In the genomic region with DNA sequence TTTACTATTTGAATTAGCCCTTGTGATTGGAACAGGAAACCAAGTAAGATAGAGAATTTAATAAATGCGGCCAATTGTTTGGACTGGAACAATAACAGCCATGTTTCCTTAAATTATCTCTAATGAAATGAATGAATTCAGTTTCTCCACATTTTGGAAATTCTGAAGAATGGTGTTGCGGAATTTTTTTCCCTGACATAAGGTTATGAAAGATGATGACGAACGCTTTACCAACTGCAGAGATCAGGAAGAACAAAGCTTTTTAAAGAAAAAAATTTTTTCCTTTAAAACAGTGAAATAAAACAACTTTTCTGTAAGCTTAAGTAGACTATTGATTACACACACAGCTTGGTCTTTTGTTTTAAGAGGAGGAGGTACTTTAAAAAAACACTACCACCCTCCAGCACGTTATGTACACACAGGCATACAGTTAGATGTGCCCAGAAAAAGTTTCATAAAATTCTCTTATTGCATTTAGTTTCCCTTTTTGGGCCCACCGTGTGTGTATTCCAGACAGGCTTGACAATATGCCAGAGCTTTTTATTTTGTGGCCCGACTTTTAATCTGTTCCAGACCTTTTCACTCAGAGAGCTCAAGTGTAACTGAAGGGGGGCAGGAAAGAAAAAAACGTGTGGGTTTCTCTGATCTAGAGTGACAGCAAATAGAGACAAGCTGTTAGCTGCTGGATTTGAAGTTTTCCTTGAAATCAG, we compare ENCODE assay signal across 17 cellular contexts.
A peak's percentile ranks its signal among the peaks of the same experiment; 100 is the strongest.
DNase-seq lines count a peak whose midpoint lies in the region; ATAC-seq and TF ChIP-seq lines count a peak whose summit lies in the region.
"Had no signal": no experiment of that assay in that cellular context is flagged by ENCODE, and none has a peak within 500 bp of the region (broad histone marks: within the 10 kb centered on the region; RNA-seq: fewer than 3 reads in every experiment).

No MANE protein-coding gene starts in this region.

- H3K9me3 ChIP-seq in heart left ventricle (no peaks in the 10 kb centered on the region), right atrium auricular region (no peaks in the 10 kb centered on the region), esophagus muscularis mucosa (no peaks in the 10 kb centered on the region), uterus (no peaks in the 10 kb centered on the region), H9 (ENCODE audit: control insufficient read depth, low read depth, low read length) (no peaks in the 10 kb centered on the region)
- H3K9me3 ChIP-seq: SJSA1 had no signal

- no peak overlapping the region for H2BK120ac ChIP-seq in H9 (ENCODE audit: low read depth, low read length, poor library complexity, severe bottlenecking)

- no peak for TF ChIP-seq EP300 in esophagus muscularis mucosa (IDR thresholded peaks at IDR 0.05)

- no peak overlapping the region for H3K14ac ChIP-seq in H9 (ENCODE audit: insufficient read depth, low read length)

- no peak overlapping the region for H3K18ac ChIP-seq in H9 (ENCODE audit: insufficient read length, low read depth, low read length)

- H3T11ph ChIP-seq in H9 (ENCODE audit: low read length), result no peak overlapping the region

- no peak overlapping the region for H4K5ac ChIP-seq in H9 (ENCODE audit: insufficient read length, low read depth, low read length)

- intact Hi-C loops in heart left ventricle (cut with DNase I) (no loop called here), esophagus muscularis mucosa (cut with DNase I) (no loop called here), uterus (cut with DNase I; ENCODE audit: low total_unique reads) (no loop called here)

- no peak for DNase-seq in heart left ventricle
- DNase-seq in right atrium auricular region (ENCODE audit: low spot score), result no peak
- no peak for DNase-seq in esophagus muscularis mucosa (ENCODE audit: extremely low spot score)
- no peak for DNase-seq in uterus
- DNase-seq in H9, result no peak
- DNase-seq in DMS153 treated with DMSO at 0.1 percent for 48 hours (lab: John Stamatoyannopoulos, UW; ENCODE audit: unreplicated experiment), result no peak
- DNase-seq in stimulated activated naive CD4-positive, alpha-beta T cell treated with Interleukin-2 at 50 U/mL for 16 hours (lab: John Stamatoyannopoulos, UW), result no peak
- DNase-seq: activated CD4-positive, CD25-positive, alpha-beta regulatory T cell; activated T-cell treated with anti-CD3 and anti-CD28 coated beads, Interleukin-2, amount 50 U/mL, for 48 hours; anterior cingulate cortex; DMS79 treated with DMSO at 0.1 percent for 48 hours; NCI-H1694; NCI-H82 had no signal

- H3K27me3 ChIP-seq in heart left ventricle, result no peaks in the 10 kb centered on the region
- no peaks in the 10 kb centered on the region for H3K27me3 ChIP-seq in right atrium auricular region
- H3K27me3 ChIP-seq in esophagus muscularis mucosa, result no peaks in the 10 kb centered on the region
- no peaks in the 10 kb centered on the region for H3K27me3 ChIP-seq in uterus
- H3K27me3 ChIP-seq in H9 (ENCODE audit: insufficient read depth, low read length), result no peaks in the 10 kb centered on the region
- H3K27me3 ChIP-seq: SJSA1 had no signal

- H3K27ac ChIP-seq in heart left ventricle (peak overlapping the region in 3 of 12 donors; percentile 3 to 20 (median 9)), right atrium auricular region (peak overlapping the region in 1 of 2 donors; percentile 2), esophagus muscularis mucosa (replicated peaks in 1 of 4) (peak overlapping the region in 3 of 4 donors; percentile 3 to 46 (median 44)), uterus (peak overlapping the region; percentile 58 to 62), H9 (ENCODE audit: insufficient read length, low read depth, low read length) (no peak overlapping the region)
- H3K27ac ChIP-seq: epithelial cell of prostate, SJSA1 had no signal

- H3K23ac ChIP-seq in H9 (ENCODE audit: insufficient read length, low read depth, low read length), result no peak overlapping the region

- no peak overlapping the region for H3K4me2 ChIP-seq in H9 (ENCODE audit: insufficient read depth, insufficient read length, low read length)

- 47 to 55% (median 51%) methylated on average over 8 of the region's 8 CpGs for WGBS in heart left ventricle, 4 donors
- WGBS in esophagus muscularis mucosa, result 41% methylated on average over 8 of the region's 8 CpGs
- WGBS in H9 (ENCODE audit: extremely low coverage, insufficient read length, low lambda C conversion rate), result no CpG with 5 or more reads among the region's 8 CpGs

- no peak overlapping the region for H3K56ac ChIP-seq in H9 (ENCODE audit: insufficient read length, low read depth, low read length)

- no peak overlapping the region for H4K91ac ChIP-seq in H9 (ENCODE audit: insufficient read length, low read depth, low read length)

- H3K36me3 Mint-ChIP-seq in nephron (ENCODE audit: low read depth), result peaks cover 30% of the 10 kb centered on the region
- peaks cover 0 to 10% (median 7%) of the 10 kb centered on the region in 3 experiments; a peak in 5 of 7 replicates for H3K36me3 Mint-ChIP-seq in H9 (ENCODE audit: insufficient read depth in 1 of 3, low read depth in 3 of 3)

- H3K4me3 Mint-ChIP-seq in nephron (peak overlapping the region; percentile 58 to 74 (median 63)), H9 (no peak overlapping the region)

- H3K4me3 ChIP-seq in heart left ventricle (no peak overlapping the region), right atrium auricular region (no peak overlapping the region), esophagus muscularis mucosa (no peak overlapping the region), uterus (no peak overlapping the region)
- H3K4me3 ChIP-seq: SJSA1, skin epidermis had no signal

- TF ChIP-seq CTCF in heart left ventricle (IDR thresholded peaks at IDR 0.05) (no peak), right atrium auricular region (IDR thresholded peaks at IDR 0.05) (no peak), esophagus muscularis mucosa (IDR thresholded peaks at IDR 0.05) (no peak), nephron (IDR thresholded peaks at IDR 0.05; ENCODE audit: unreplicated experiment in 3 of 3) (no peak), uterus (IDR thresholded peaks at IDR 0.05) (no peak), H9 (conservative IDR thresholded peaks at IDR 0.05) (no peak)

- H3K36me3 ChIP-seq in heart left ventricle, result peaks cover 0 to 4% (median 0%) of the 10 kb centered on the region in 9 donors
- no peaks in the 10 kb centered on the region for H3K36me3 ChIP-seq in right atrium auricular region
- H3K36me3 ChIP-seq in esophagus muscularis mucosa, result no peaks in the 10 kb centered on the region
- H3K36me3 ChIP-seq in uterus, result no peaks in the 10 kb centered on the region
- H3K36me3 ChIP-seq: SJSA1 had no signal

- H3K79me2 ChIP-seq in H9 (ENCODE audit: insufficient read depth, low read length), result 0 out of 2 replicates have a peak, but pooled peaks cover 2% of the 10 kb centered on the region

- H4K8ac ChIP-seq in H9 (replicated peaks; ENCODE audit: insufficient read length, low read depth, low read length), result no peak overlapping the region

- peaks cover 58% of the 10 kb centered on the region for H3K4me1 Mint-ChIP-seq in nephron
- H3K4me1 Mint-ChIP-seq in H9, result peaks cover 23 to 31% of the 10 kb centered on the region in 2 experiments

- no peak overlapping the region for H2BK15ac ChIP-seq in H9 (ENCODE audit: low read depth, low read length)

- H3K9ac ChIP-seq in H9 (ENCODE audit: extremely low read depth, insufficient read length, low read length), result no peak overlapping the region

- H3K79me1 ChIP-seq in H9 (ENCODE audit: insufficient read depth, low read depth, low read length, poor library complexity, severe bottlenecking), result peaks cover 6% of the 10 kb centered on the region

- H2BK20ac ChIP-seq in H9 (ENCODE audit: low read depth, low read length, poor library complexity, severe bottlenecking), result no peak overlapping the region

- peak in 3 of 4 donors; percentile 47 to 59 (median 51) for ATAC-seq in heart left ventricle

- H2BK12ac ChIP-seq in H9 (ENCODE audit: insufficient read length, low read depth, low read length), result no peak overlapping the region

- no peak for TF ChIP-seq POLR2A in heart left ventricle (IDR thresholded peaks at IDR 0.05)
- no peak for TF ChIP-seq POLR2A in esophagus muscularis mucosa (IDR thresholded peaks at IDR 0.05; ENCODE audit: low read depth)
- TF ChIP-seq POLR2A in uterus (IDR thresholded peaks at IDR 0.05), result no peak

- H2BK5ac ChIP-seq in H9 (ENCODE audit: insufficient read length, low read length), result no peak overlapping the region

- H2AFZ ChIP-seq in H9 (ENCODE audit: low read length), result no peak overlapping the region

- H3K4me1 ChIP-seq in heart left ventricle, result peaks cover 0 to 34% (median 17%) of the 10 kb centered on the region in 12 donors
- peaks cover 0 to 24% of the 10 kb centered on the region in 2 donors for H3K4me1 ChIP-seq in right atrium auricular region
- peaks cover 15 to 59% (median 40%) of the 10 kb centered on the region in 4 donors for H3K4me1 ChIP-seq in esophagus muscularis mucosa
- H3K4me1 ChIP-seq in uterus, result peaks cover 6 to 14% of the 10 kb centered on the region in 2 donors
- H3K4me1 ChIP-seq in H9 (ENCODE audit: insufficient read depth, low read length), result peaks cover 2% of the 10 kb centered on the region

- no peak overlapping the region for H3K4ac ChIP-seq in H9 (ENCODE audit: low read depth, low read length)

- no peak overlapping the region for H2AK5ac ChIP-seq in H9 (ENCODE audit: insufficient read length, low read length)

- no peaks in the 10 kb centered on the region for H4K20me1 ChIP-seq in H9 (ENCODE audit: control insufficient read depth, insufficient read depth, insufficient read length)

- H3K9me3 Mint-ChIP-seq in nephron (no peaks in the 10 kb centered on the region), H9 (no peaks in the 10 kb centered on the region)

- H3K27me3 Mint-ChIP-seq in nephron (ENCODE audit: low read depth), result no peaks in the 10 kb centered on the region
- H3K27me3 Mint-ChIP-seq in H9 (ENCODE audit: low read depth), result no peaks in the 10 kb centered on the region

- H3K27ac Mint-ChIP-seq in nephron (peak overlapping the region; percentile 86 to 91 (median 89)), H9 (no peak overlapping the region; a peak in 2 of 7 replicates)

- no peaks in the 10 kb centered on the region for H3K23me2 ChIP-seq in H9 (ENCODE audit: insufficient read length, low read depth, low read length, poor library complexity, severe bottlenecking)

Comparison
In these comparisons a context has a peak if more than half of its experiments do, and no peak if none do; other contexts are left out.
1. H3K27ac Mint-ChIP-seq: peak in nephron (3 of 3); none in H9 (0 of 3).
2. H3K4me3 Mint-ChIP-seq: peak in nephron (3 of 3); none in H9 (0 of 2).